In the genomic region with DNA sequence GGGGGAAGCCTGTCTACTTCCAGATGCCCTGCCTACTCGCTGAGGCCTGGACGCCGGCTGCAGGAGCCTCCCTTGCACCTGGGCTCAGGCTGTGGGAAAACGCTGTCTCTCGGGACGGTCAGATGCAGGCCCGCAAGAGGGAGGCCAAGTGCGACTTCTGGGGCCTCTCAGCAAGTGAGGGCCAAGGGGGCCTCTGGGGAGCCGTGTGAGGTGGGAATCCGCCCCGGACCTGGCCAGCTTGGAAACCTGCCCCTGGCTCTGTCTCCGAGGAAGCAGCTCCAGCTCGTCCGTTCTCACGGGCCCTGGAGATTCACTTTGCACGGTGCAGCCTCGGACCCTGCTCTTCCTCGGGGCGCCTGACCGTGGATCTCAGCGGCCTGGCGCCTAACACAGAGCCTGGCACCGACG, we compare ENCODE assay signal across 19 cellular contexts. TPM values are rescaled to one million over a fixed set of nuclear protein-coding genes. Genes with fewer than 3 reads are reported as not detected.
DNase-seq lines count a peak whose midpoint lies in the region; ATAC-seq and TF ChIP-seq lines count a peak whose summit lies in the region.
"Had no signal": no experiment of that assay in that cellular context is flagged by ENCODE, and none has a peak within 500 bp of the region (broad histone marks: within the 10 kb centered on the region; RNA-seq: fewer than 3 reads in every experiment).

No MANE protein-coding gene starts in this region.

- H2AFZ ChIP-seq in GM23248 = 0 out of 2 replicates have a peak overlapping the region, but pooled peaks have one; percentile 60

- H3K4me3 ChIP-seq in GM23248 (no peak overlapping the region), left ventricle myocardium inferior (no peak overlapping the region), gastrocnemius medialis (no peak overlapping the region)
- H3K4me3 ChIP-seq: cardiac muscle cell, lower lobe of right lung, skin epidermis had no signal

- WGBS in GM23248 (ENCODE audit: low coverage in 1 of 2, low lambda C conversion rate in 2 of 2, missing lambda C conversion rate in 2 of 2), 2 experiments = 30 to 46% methylated on average over 23 to 24 of the region's 24 CpGs

- H4K20me1 ChIP-seq in GM23248 (ENCODE audit: insufficient read depth) = no peaks in the 10 kb centered on the region

- TF ChIP-seq POLR2A in gastrocnemius medialis (IDR thresholded peaks at IDR 0.05) = no peak

- ATAC-seq in gastrocnemius medialis = peak in 1 of 2 donors; percentile 23
- ATAC-seq in GM21619 (IDR thresholded peaks at IDR 0.05; ENCODE audit: unreplicated experiment) = no peak
- ATAC-seq in GM19328 (IDR thresholded peaks at IDR 0.05; ENCODE audit: unreplicated experiment) = no peak
- no peak for ATAC-seq in HG02571 (IDR thresholded peaks at IDR 0.05; ENCODE audit: unreplicated experiment)
- ATAC-seq: activated T-helper 17 cell treated with anti-CD3 and anti-CD28 coated beads, Interleukin-2, amount 50 U/mL, for 72 hours had no signal

- no peaks in the 10 kb centered on the region for H3K79me2 ChIP-seq in GM23248 (ENCODE audit: insufficient read depth)

- H3F3A ChIP-seq in GM23248 (ENCODE audit: insufficient read depth) = no peaks in the 10 kb centered on the region

- in situ Hi-C loops in GM23248 (cut with MboI) (no loop called here), gastrocnemius medialis (cut with MboI; ENCODE audit: low sequenced_read_pairs in 4 of 4) (loop anchor here in 1 of 4 donors (10.0 kb wide), 1 partner anchor 77 kb away; no protein-coding TSS in a partner anchor)

- intact Hi-C loops in left ventricle myocardium inferior (cut with micrococcal nuclease) (loop anchor here (5.0 kb wide), 1 partner anchor 80 kb away; no protein-coding TSS in a partner anchor), gastrocnemius medialis (cut with DNase I; ENCODE audit: low total_unique reads) (no loop called here)

- H3K36me3 ChIP-seq in GM23248 (ENCODE audit: low read depth) = no peaks in the 10 kb centered on the region
- H3K36me3 ChIP-seq in left ventricle myocardium inferior = peaks cover 24% of the 10 kb centered on the region
- H3K36me3 ChIP-seq in gastrocnemius medialis = peaks cover 0 to 20% of the 10 kb centered on the region in 2 donors

- H3K27ac ChIP-seq in GM23248 = no peak overlapping the region
- peak overlapping the region; percentile 49 for H3K27ac ChIP-seq in angular gyrus (ENCODE audit: low read depth, low read length)
- H3K27ac ChIP-seq in left ventricle myocardium inferior (replicated peaks) = peak overlapping the region; percentile 27
- peak overlapping the region; percentile 33 to 67 (median 56) for H3K27ac ChIP-seq in gastrocnemius medialis
- H3K27ac ChIP-seq: cardiac muscle cell, lower lobe of right lung, skin epidermis had no signal

- H3K27me3 ChIP-seq in GM23248 (replicated peaks; ENCODE audit: insufficient read depth) = no peaks in the 10 kb centered on the region
- H3K27me3 ChIP-seq in left ventricle myocardium inferior (ENCODE audit: low read depth) = no peaks in the 10 kb centered on the region
- H3K27me3 ChIP-seq in gastrocnemius medialis = no peaks in the 10 kb centered on the region
- H3K27me3 ChIP-seq: cardiac muscle cell had no signal

- no peaks in the 10 kb centered on the region for H3K9me2 ChIP-seq in GM23248 (ENCODE audit: insufficient read depth)

- H3K9ac ChIP-seq in GM23248 = no peak overlapping the region

- H3K4me1 ChIP-seq in GM23248 (ENCODE audit: insufficient read depth) (peaks cover 6% of the 10 kb centered on the region; the same call in 1 of the 2 replicates), left ventricle myocardium inferior (peaks cover 27% of the 10 kb centered on the region), gastrocnemius medialis (peaks cover 14 to 44% of the 10 kb centered on the region in 2 donors)

- no peak overlapping the region for H3K4me2 ChIP-seq in GM23248 (ENCODE audit: unreplicated experiment)

- no peaks in the 10 kb centered on the region for H3K9me3 ChIP-seq in GM23248 (ENCODE audit: low read depth)
- H3K9me3 ChIP-seq in left ventricle myocardium inferior (replicated peaks) = no peaks in the 10 kb centered on the region
- H3K9me3 ChIP-seq in gastrocnemius medialis = no peaks in the 10 kb centered on the region
- H3K9me3 ChIP-seq: lower lobe of right lung had no signal

- TF ChIP-seq CTCF in left ventricle myocardium inferior (IDR thresholded peaks at IDR 0.05; ENCODE audit: borderline replicate concordance) (no peak), gastrocnemius medialis (IDR thresholded peaks at IDR 0.05 in 4 of 5, conservative IDR thresholded peaks at IDR 0.05 in 1 of 5) (no peak)

- no peak for DNase-seq in GM23248
- no peak for DNase-seq in left ventricle myocardium inferior
- DNase-seq in gastrocnemius medialis = no peak
- DNase-seq in activated naive CD4-positive, alpha-beta T cell treated with Interleukin-2 at 50 U/mL for 16 hours = no peak
- DNase-seq: ACHN; activated CD4-positive, alpha-beta T cell treated with anti-CD3 and anti-CD28 coated beads, Interleukin-2, amount 10 ng/mL, durations not matched to agents 24 days and 14 days; DMS 273 treated with DMSO at 0.1 percent for 48 hours; effector CD4-positive, alpha-beta T cell; KBM-7; lower lobe of right lung; NCI-H187 treated with DMSO at 0.1 percent for 48 hours; stimulated activated CD4-positive, alpha-beta T cell treated with anti-CD3 and anti-CD28 coated beads, Interleukin-4, amount 100 ng/mL, for 24 hours had no signal

RNA-seq across cellular contexts. Expression of a gene that starts 11.4 kb away (rescaled TPM):
- 1.2 and 1.4 TPM in 2 replicates for total RNA-seq in GM23248 (2014; rRNA removed; shearing (Covaris generic))
- 4.0 and 5.1 TPM in 2 replicates for polyA plus RNA-seq in GM23248 (2016; fragmentation: Nextera tagmentation; extraction: Ambion mirVana)
- 9.7 TPM for total RNA-seq in left ventricle myocardium inferior
- 1 to 10 TPM; 2.8 to 8.8 (median 3.7) TPM for total RNA-seq in gastrocnemius medialis

RNA-seq across cellular contexts. Expression of a gene that starts 35.2 kb away (rescaled TPM):
- total RNA-seq in GM23248 (2014; rRNA removed; shearing (Covaris generic)) = 5.7 and 6.4 TPM in 2 replicates
- polyA plus RNA-seq in GM23248 (2016; fragmentation: Nextera tagmentation; extraction: Ambion mirVana) = 2.8 and 2.9 TPM in 2 replicates
- total RNA-seq in left ventricle myocardium inferior (6.2 TPM), gastrocnemius medialis (10 to 100 TPM in 1 of 4 donors, 1 to 10 TPM in 3; 5.2 to 12.0 (median 7.3) TPM)

RNA-seq across cellular contexts. Expression of a gene that starts 59.4 kb away (rescaled TPM):
- 0.13 and 0.97 TPM in 2 replicates for total RNA-seq in GM23248 (2014; rRNA removed; shearing (Covaris generic))
- polyA plus RNA-seq in GM23248 (2016; fragmentation: Nextera tagmentation; extraction: Ambion mirVana) = 2.1 and 3.4 TPM in 2 replicates
- total RNA-seq in left ventricle myocardium inferior (1.5 TPM), gastrocnemius medialis (1 to 10 TPM in 1 of 4 donors, under 1 TPM in 2, not detected in 1; 0.20 to 2.1 (median 0.36) TPM)
- total RNA-seq: activated CD4-positive, alpha-beta T cell treated with anti-CD3 and anti-CD28 coated beads, Interleukin-2, amount 10 ng/mL, durations not matched to agents 24 days and 14 days had no signal
